8 cellular contexts compared by ENCODE assay signal in genomic region chr17:63433746-63434591, GRCh38. TPM values are rescaled to one million over a fixed set of nuclear protein-coding genes. Genes with fewer than 3 reads are reported as not detected.
A peak's percentile ranks its signal among the peaks of the same experiment; 100 is the strongest.
DNase-seq lines count a peak whose midpoint lies in the region; ATAC-seq and TF ChIP-seq lines count a peak whose summit lies in the region.

No MANE protein-coding gene starts in this region.

- intact Hi-C loops in CD4-positive, alpha-beta T cell (cut with DNase I, micrococcal nuclease): no loop called here

- DNase-seq in ELR (ENCODE audit: low read depth) (peak; percentile 85), T-cell (no peak), fibroblast of peridontal ligament (ENCODE audit: extremely low read depth) (peak; percentile 96), retina (peak; percentile 56), globus pallidus (ENCODE audit: low spot score) (no peak), NCI-H345 (lab: John Stamatoyannopoulos, UW) (no peak)
- DNase-seq in CD4-positive, alpha-beta T cell: no peak

- ATAC-seq in T-cell (replicated peaks in 1 of 4) (no peak), GM18502 (IDR thresholded peaks at IDR 0.05; ENCODE audit: poor library complexity, unreplicated experiment) (no peak)
- no peak for ATAC-seq in CD4-positive, alpha-beta T cell (ENCODE audit: poor library complexity)

- H3K27me3 ChIP-seq in CD4-positive, alpha-beta T cell (ENCODE audit: control insufficient read depth, insufficient read depth, low read length): no peaks in the 10 kb centered on the region

- no peak overlapping the region for H3K27ac ChIP-seq in CD4-positive, alpha-beta T cell (ENCODE audit: low read depth, low read length)

- H3K27ac Mint-ChIP-seq in T-cell: peak overlapping the region; percentile 83 to 86
- H3K27ac Mint-ChIP-seq in CD4-positive, alpha-beta T cell: no peak overlapping the region

- H3K9me3 ChIP-seq in CD4-positive, alpha-beta T cell (ENCODE audit: control insufficient read depth, low read length): no peaks in the 10 kb centered on the region

- H3K4me3 Mint-ChIP-seq in T-cell: peak overlapping the region in 1 of 3 donors; percentile 48
- no peak overlapping the region for H3K4me3 Mint-ChIP-seq in CD4-positive, alpha-beta T cell

- POLR2A ChIA-PET in T-cell (lab: Charles Lee): interaction anchor here in 1 of 2 donors (0.5 to 0.6 kb wide), 2 partner anchors 11 to 49 kb away, joined by 3 to 4 read pairs; no protein-coding TSS in a partner anchor
- POLR2A ChIA-PET in CD4-positive, alpha-beta T cell (lab: Charles Lee): interaction anchor here (0.8 to 2.4 kb wide), 4 partner anchors 12 to 188 kb away, joined by 3 to 15 read pairs (median 4); partner anchors contain the start of genes ACE, CYB561 and MAP3K3

- peaks cover 10% of the 10 kb centered on the region for H3K36me3 Mint-ChIP-seq in T-cell
- H3K36me3 Mint-ChIP-seq in CD4-positive, alpha-beta T cell (ENCODE audit: low read depth): peaks cover 7% of the 10 kb centered on the region

- CTCF ChIA-PET in T-cell (lab: Charles Lee): interaction anchor here (1.1 to 2.5 kb wide), 5 partner anchors 8 to 44 kb away, joined by 4 to 17 read pairs (median 11); no protein-coding TSS in a partner anchor
- CTCF ChIA-PET in CD4-positive, alpha-beta T cell (lab: Charles Lee): interaction anchor here (1.0 to 2.8 kb wide), 3 partner anchors 8 to 45 kb away, joined by 4 to 11 read pairs (median 10); no protein-coding TSS in a partner anchor

- H3K4me1 Mint-ChIP-seq in T-cell: peaks cover 6 to 49% (median 22%) of the 10 kb centered on the region in 3 donors
- peaks cover 11% of the 10 kb centered on the region for H3K4me1 Mint-ChIP-seq in CD4-positive, alpha-beta T cell (ENCODE audit: low read depth)

- no peak for TF ChIP-seq CTCF in CD4-positive, alpha-beta T cell (IDR thresholded peaks at IDR 0.05)

- no peaks in the 10 kb centered on the region for H3K27me3 Mint-ChIP-seq in T-cell
- H3K27me3 Mint-ChIP-seq in CD4-positive, alpha-beta T cell: no peaks in the 10 kb centered on the region

- no peaks in the 10 kb centered on the region for H3K9me3 Mint-ChIP-seq in T-cell
- no peaks in the 10 kb centered on the region for H3K9me3 Mint-ChIP-seq in CD4-positive, alpha-beta T cell

RNA-seq across cellular contexts. Expression of gene CYB561, which starts 12.1 kb away (rescaled TPM):
- 10 to 100 TPM; 15.5 to 64.1 (median 34.0) TPM for total RNA-seq in T-cell
- 10 to 100 TPM; 17.4 to 18.1 TPM for total RNA-seq in CD4-positive, alpha-beta T cell

RNA-seq across cellular contexts. Expression of gene ACE, which starts 42.9 kb away (rescaled TPM):
- 10 to 100 TPM in 3 of 5 donors, 1 to 10 TPM in 2; 4.1 to 37.0 (median 12.8) TPM for total RNA-seq in T-cell
- total RNA-seq in CD4-positive, alpha-beta T cell: 10 to 100 TPM in 1 of 2 experiments, 1 to 10 TPM in 1; 7.4 to 10.2 TPM

Comparison
In these comparisons a context has a peak if more than half of its experiments do, and no peak if none do; other contexts are left out.
1. DNase-seq: peak in ELR (single experiment), fibroblast of peridontal ligament (single experiment) and retina (single experiment); none in T-cell (0 of 34), globus pallidus (single experiment), NCI-H345 (single experiment) and CD4-positive, alpha-beta T cell (0 of 10).